ENCODE assay signal across 8 cellular contexts in the genomic region with DNA sequence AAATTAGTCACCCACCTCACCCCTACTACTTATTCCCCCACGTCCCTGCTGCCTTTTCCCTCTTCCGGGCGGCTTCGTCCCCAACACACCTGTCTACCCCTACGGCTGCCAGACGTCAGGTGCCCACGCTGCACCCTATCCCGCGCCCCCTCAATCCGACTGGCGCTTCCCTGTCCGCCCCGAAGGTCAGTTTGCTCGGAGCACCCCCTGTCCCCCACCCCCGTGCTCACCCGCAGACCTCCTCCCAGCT. TPM values are rescaled to one million over a fixed set of nuclear protein-coding genes. Genes with fewer than 3 reads are reported as not detected.
DNase-seq lines count a peak whose midpoint lies in the region; ATAC-seq and TF ChIP-seq lines count a peak whose summit lies in the region.

No MANE protein-coding gene starts in this region.

- H3K27me3 Mint-ChIP-seq in effector memory CD8-positive, alpha-beta T cell = no peaks in the 10 kb centered on the region
- H3K27me3 Mint-ChIP-seq in nephron progenitor cell (ENCODE audit: low read depth, poor library complexity) = peaks cover 39% of the 10 kb centered on the region

- H3K4me1 Mint-ChIP-seq in effector memory CD8-positive, alpha-beta T cell (ENCODE audit: low read depth in 2 of 2) = peaks cover 12 to 26% of the 10 kb centered on the region in 2 donors
- peaks cover 6% of the 10 kb centered on the region for H3K4me1 Mint-ChIP-seq in nephron progenitor cell

- ATAC-seq in Right ventricle myocardium inferior = no peak
- peak; percentile 11 for ATAC-seq in effector memory CD8-positive, alpha-beta T cell (replicated peaks)
- ATAC-seq in activated CD4-positive, CD25-positive, alpha-beta regulatory T cell treated with anti-CD3 and anti-CD28 coated beads, Interleukin-2, amount 50 U/mL, for 24 hours = no peak

- H3K4me3 Mint-ChIP-seq in effector memory CD8-positive, alpha-beta T cell = peak overlapping the region; percentile 91
- H3K4me3 Mint-ChIP-seq in nephron progenitor cell = peak overlapping the region; percentile 89

- H3K9me3 Mint-ChIP-seq in effector memory CD8-positive, alpha-beta T cell = no peaks in the 10 kb centered on the region
- peaks cover under 1% of the 10 kb centered on the region for H3K9me3 Mint-ChIP-seq in nephron progenitor cell

- no peak for TF ChIP-seq CTCF in left ventricle myocardium inferior (IDR thresholded peaks at IDR 0.05; ENCODE audit: borderline replicate concordance)
- TF ChIP-seq CTCF in nephron progenitor cell (IDR thresholded peaks at IDR 0.05) = no peak

- DNase-seq in left ventricle myocardium inferior (no peak), Right ventricle myocardium inferior (ENCODE audit: missing footprints) (no peak), MG63 (no peak), nephron progenitor cell (no peak), erythroblast (lab: John Stamatoyannopoulos, UW) (no peak)
- no peak for DNase-seq in effector memory CD8-positive, alpha-beta T cell
- DNase-seq in activated effector memory CD4-positive, alpha-beta T cell treated with anti-CD3 and anti-CD28 coated beads, Interleukin-2, amount 50 U/mL, for 16 hours = no peak

- H3K27ac Mint-ChIP-seq in effector memory CD8-positive, alpha-beta T cell = peak overlapping the region; percentile 7 to 75
- H3K27ac Mint-ChIP-seq in nephron progenitor cell = no peak overlapping the region

- H3K36me3 ChIP-seq in left ventricle myocardium inferior = no peaks in the 10 kb centered on the region
- H3K36me3 ChIP-seq in MG63 = no peaks in the 10 kb centered on the region

- intact Hi-C loops in left ventricle myocardium inferior (cut with micrococcal nuclease) (no loop called here), Right ventricle myocardium inferior (cut with DNase I) (no loop called here)

- no peak for TF ChIP-seq POLR2A in erythroblast (IDR thresholded peaks at IDR 0.05; ENCODE audit: low read length)

- H3K27ac ChIP-seq in left ventricle myocardium inferior (replicated peaks) = no peak overlapping the region

- peaks cover 8% of the 10 kb centered on the region for H3K4me1 ChIP-seq in left ventricle myocardium inferior

- H3K9me3 ChIP-seq in left ventricle myocardium inferior (replicated peaks) (peaks cover under 1% of the 10 kb centered on the region), MG63 (no peaks in the 10 kb centered on the region)

- peaks cover 8% of the 10 kb centered on the region for H3K36me3 Mint-ChIP-seq in effector memory CD8-positive, alpha-beta T cell (ENCODE audit: insufficient read depth)
- H3K36me3 Mint-ChIP-seq in nephron progenitor cell (ENCODE audit: low read depth) = no peaks in the 10 kb centered on the region

- peak overlapping the region; percentile 73 for H3K4me3 ChIP-seq in left ventricle myocardium inferior
- peak overlapping the region; percentile 47 for H3K4me3 ChIP-seq in MG63

- peaks cover 33% of the 10 kb centered on the region for H3K27me3 ChIP-seq in left ventricle myocardium inferior (ENCODE audit: low read depth)
- peaks cover 12% of the 10 kb centered on the region for H3K27me3 ChIP-seq in MG63

RNA-seq across cellular contexts. Expression of gene ACVR1C, which starts 0.5 kb away (rescaled TPM):
- total RNA-seq in left ventricle myocardium inferior (0.36 TPM), Right ventricle myocardium inferior (0.81 TPM)
- not detected in 2 replicates for total RNA-seq in MG63 (2014; rRNA removed; shearing (Covaris generic); ENCODE audit: low replicate concordance)
